ENCODE assay signal across 8 cellular contexts in the genomic region with DNA sequence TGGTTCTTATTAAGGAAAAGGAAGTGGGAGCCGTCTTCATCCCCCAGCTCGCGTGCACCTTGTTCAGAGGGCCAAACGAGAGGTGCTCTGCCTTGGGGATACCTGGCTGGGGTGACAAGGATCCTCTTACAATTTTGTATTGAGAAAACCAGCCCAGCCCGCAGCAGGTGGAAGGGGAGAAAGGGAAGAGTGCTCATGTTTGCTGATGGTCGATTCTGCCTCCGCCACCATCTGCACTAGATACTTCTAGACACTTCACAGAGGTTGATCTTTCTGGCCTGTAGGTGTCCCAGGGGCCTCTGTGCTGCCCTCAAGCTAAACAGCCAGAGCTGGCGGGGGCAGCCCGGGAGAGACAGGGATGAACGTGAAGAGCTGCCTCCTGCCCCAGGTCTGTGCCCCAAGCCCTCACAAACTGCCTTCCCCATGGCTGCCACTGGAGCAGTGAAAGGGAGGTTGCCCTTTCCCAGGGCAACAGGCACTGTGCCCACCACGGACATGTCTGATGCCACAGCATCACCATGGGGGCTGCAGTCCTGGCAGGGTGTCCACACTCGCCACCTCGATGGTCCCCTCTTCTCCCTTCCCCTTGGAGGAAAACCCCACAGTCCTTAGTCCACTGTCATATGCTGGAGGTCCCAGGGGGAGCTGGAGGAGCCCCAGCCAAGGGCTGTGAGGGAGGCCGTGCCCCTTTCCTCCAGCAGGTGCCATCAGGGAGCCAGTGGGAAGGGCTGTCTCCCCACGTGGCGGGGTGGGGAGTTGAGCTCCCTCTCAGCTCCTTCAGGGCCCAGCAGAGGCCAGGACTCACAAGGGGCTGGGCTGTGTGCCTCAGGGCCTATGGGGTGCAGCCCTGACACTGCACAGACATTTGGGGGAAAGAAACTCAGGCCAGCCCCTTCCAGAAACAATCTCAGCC. TPM values are rescaled to one million over a fixed set of nuclear protein-coding genes. Genes with fewer than 3 reads are reported as not detected.
A peak's percentile ranks its signal among the peaks of the same experiment; 100 is the strongest.
DNase-seq lines count a peak whose midpoint lies in the region; ATAC-seq, FAIRE-seq and TF ChIP-seq lines count a peak whose summit lies in the region.

No MANE protein-coding gene starts in this region.

- H3K27me3 ChIP-seq in HepG2 (ENCODE audit: control insufficient read depth in 1 of 2, insufficient read depth in 2 of 2, low read length in 2 of 2) (no peaks in the 10 kb centered on the region), right lobe of liver (no peaks in the 10 kb centered on the region), aorta (ENCODE audit: control insufficient read depth in 1 of 2, insufficient read depth in 2 of 2, low read length in 1 of 2) (no peaks in the 10 kb centered on the region)

- H3K4me2 ChIP-seq in HepG2 (ENCODE audit: low read depth, low read length): no peak overlapping the region

- intact Hi-C loops in HepG2 (cut with micrococcal nuclease; ENCODE audit: unreplicated experiment): loop anchor here (5.0 kb wide), 1 partner anchor 191 kb away; no protein-coding TSS in a partner anchor
- intact Hi-C loops in right lobe of liver (cut with DNase I): loop anchor here in 1 of 2 donors (10.0 kb wide), 1 partner anchor 88 kb away; no protein-coding TSS in a partner anchor
- intact Hi-C loops in aorta (cut with DNase I): loop anchor here (5.0 to 10.0 kb wide), 3 partner anchors 91 to 328 kb away; no protein-coding TSS in a partner anchor

- H3K9ac ChIP-seq in HepG2 (ENCODE audit: insufficient read depth, low read depth, low read length): no peak overlapping the region

- CTCF ChIA-PET in HepG2 (lab: Yijun Ruan, JAX; ENCODE audit: low intra/inter-chr PET ratio, low total read pairs): interaction anchor here (5.0 kb wide), 1 partner anchor 37 kb away, joined by 104 read pairs; no protein-coding TSS in a partner anchor

- TF ChIP-seq RAD21 in HepG2 (CRISPR knock-in tag; IDR thresholded peaks at IDR 0.05): no peak

- H2AFZ ChIP-seq in HepG2 (ENCODE audit: low read length): no peak overlapping the region

- POLR2A ChIA-PET in HepG2 (lab: Yijun Ruan, JAX): interaction anchor here (0.7 to 2.6 kb wide), 3 partner anchors 21 to 53 kb away, joined by 3 to 7 read pairs (median 5); a partner anchor contains a TSS

- H3K9me3 ChIP-seq in HepG2 (ENCODE audit: low read length) (no peaks in the 10 kb centered on the region), right lobe of liver (no peaks in the 10 kb centered on the region), aorta (ENCODE audit: control insufficient read depth, low read length) (no peaks in the 10 kb centered on the region)

- 0 out of 2 replicates have a peak, but pooled peaks cover 3% of the 10 kb centered on the region for H4K20me1 ChIP-seq in HepG2 (ENCODE audit: insufficient read depth, low read length)

- H3K4me3 ChIP-seq in HepG2 (replicated peaks in 1 of 3; ENCODE audit: insufficient read depth in 1 of 3, low read depth in 2 of 3, low read length in 3 of 3) (no peak overlapping the region), right lobe of liver (no peak overlapping the region), fibroblast of villous mesenchyme (ENCODE audit: low read depth, low read length) (no peak overlapping the region), aorta (ENCODE audit: low read length in 2 of 2) (no peak overlapping the region)

- H3K27ac ChIP-seq in HepG2 (ENCODE audit: extremely low read length, insufficient read depth, low read length) (no peak overlapping the region), right lobe of liver (no peak overlapping the region), aorta (ENCODE audit: low read depth in 1 of 2, low read length in 2 of 2) (no peak overlapping the region)

- no peak for TF ChIP-seq POLR2A in HepG2 (IDR thresholded peaks at IDR 0.05; ENCODE audit: insufficient read depth in 1 of 2, low read depth in 2 of 2, low read length in 2 of 2)
- TF ChIP-seq POLR2A in right lobe of liver (IDR thresholded peaks at IDR 0.05): no peak

- peaks cover 29% of the 10 kb centered on the region; the same call in 1 of the 2 replicates for H3K4me1 ChIP-seq in HepG2 (ENCODE audit: insufficient read depth, low read length)
- peaks cover 0 to 5% (median 2%) of the 10 kb centered on the region in 4 donors for H3K4me1 ChIP-seq in right lobe of liver
- H3K4me1 ChIP-seq in aorta (ENCODE audit: control insufficient read depth in 1 of 2, insufficient read depth in 2 of 2, low read length in 2 of 2): no peaks in the 10 kb centered on the region

- H3K36me3 ChIP-seq in HepG2 (replicated peaks in 1 of 2; ENCODE audit: control insufficient read depth in 1 of 2, insufficient read depth in 2 of 2, low read length in 2 of 2) (peaks cover 29 to 41% of the 10 kb centered on the region in 2 experiments), right lobe of liver (peaks cover 0 to 34% (median 7%) of the 10 kb centered on the region in 4 donors), aorta (ENCODE audit: control insufficient read depth in 1 of 2, insufficient read depth in 2 of 2, low read length in 1 of 2) (peaks cover 0 to 9% of the 10 kb centered on the region in 2 donors)

- in situ Hi-C loops in HepG2 (cut with HindIII; ENCODE audit: extremely low pct_ligation_motif_present, low pct_unique_long_range_greater_than_20kb): loop anchor here (5.0 kb wide), 1 partner anchor 36 kb away; no protein-coding TSS in a partner anchor

- FAIRE-seq in HepG2 (lab: Jason Lieb, UNC): no peak

- WGBS in HepG2 (ENCODE audit: low lambda C conversion rate): 91% methylated on average over 10 of the region's 16 CpGs
- WGBS in right lobe of liver (ENCODE audit: insufficient coverage, low coverage, low lambda C conversion rate, missing lambda C conversion rate): 73% methylated on average over 4 of the region's 16 CpGs
- 66% methylated on average over 16 of the region's 16 CpGs for WGBS in aorta, 2 donors

- peak; percentile 39 for DNase-seq in HepG2 (ENCODE audit: low spot score)
- no peak for DNase-seq in right lobe of liver
- DNase-seq in RPMI7951 (ENCODE audit: low read depth): peak; percentile 28
- no peak for DNase-seq in fibroblast of villous mesenchyme (ENCODE audit: low read depth)
- peak; percentile 46 to 73 for DNase-seq in aorta
- DNase-seq in COLO829 (ENCODE audit: low spot score): no peak

- TF ChIP-seq CTCF in HepG2 (CRISPR knock-in tag; IDR thresholded peaks at IDR 0.05) (no peak; the same call in 1 of the 2 replicates), right lobe of liver (IDR thresholded peaks at IDR 0.05) (no peak), fibroblast of villous mesenchyme (IDR thresholded peaks at IDR 0.05; ENCODE audit: insufficient read depth, low read depth, low read length) (peak; percentile 24)

- peak; percentile 76 for ATAC-seq in HepG2
- ATAC-seq in right lobe of liver: no peak
- ATAC-seq in aorta (ENCODE audit: low FRiP score): no peak
- ATAC-seq in HG03139 (IDR thresholded peaks at IDR 0.05; ENCODE audit: unreplicated experiment): no peak
- no peak for ATAC-seq in GM19467 (IDR thresholded peaks at IDR 0.05; ENCODE audit: unreplicated experiment)

- no peaks in the 10 kb centered on the region for H3K79me2 ChIP-seq in HepG2 (ENCODE audit: insufficient read depth, low read length)

- BruUV-seq in HepG2 (replicated peaks; lab: Mats Ljungman, UMichigan): no TSS peak

- TF ChIP-seq EP300 in HepG2 (IDR thresholded peaks at IDR 0.05; ENCODE audit: low read depth in 2 of 2, low read length in 2 of 2) (no peak), HepG2 (CRISPR knock-in tag; IDR thresholded peaks at IDR 0.05; ENCODE audit: borderline replicate concordance) (no peak)

RNA-seq across cellular contexts. Expression of a gene that starts 8.1 kb away (rescaled TPM):
- 30.6 and 31.7 TPM in 2 replicates for total RNA-seq in HepG2 (2016; rRNA removed; fragmentation: Illumina TruSeq; extraction: Trizol)
- total RNA-seq in HepG2 (2016; cell fraction: cytosol; rRNA removed; fragmentation: Illumina TruSeq; extraction: Trizol; ENCODE audit: low read depth): 3.7 and 4.0 TPM in 2 replicates
- 28.9 and 29.6 TPM in 2 replicates for total RNA-seq in HepG2 (2016; cell fraction: insoluble cytoplasmic fraction; rRNA removed; fragmentation: Illumina TruSeq; extraction: Trizol)
- total RNA-seq in HepG2 (2016; cell fraction: membrane; rRNA removed; fragmentation: Illumina TruSeq; extraction: Trizol): 7.7 and 9.6 TPM in 2 replicates
- 12.3 and 14.5 TPM in 2 replicates for total RNA-seq in HepG2 (2016; cell fraction: nucleus; rRNA removed; fragmentation: Illumina TruSeq; extraction: Trizol)
- 36.4 and 36.6 TPM in 2 replicates for polyA plus RNA-seq in HepG2 (2011; rRNA removed)
- polyA plus RNA-seq in HepG2 (2011; cell fraction: cytosol; rRNA removed): 34.1 and 41.6 TPM in 2 replicates
- polyA plus RNA-seq in HepG2 (2011; cell fraction: nucleus; rRNA removed): 22.4 and 24.6 TPM in 2 replicates
- 16.7 and 20.9 TPM in 2 replicates for polyA plus RNA-seq in HepG2 (2012)
- 2.2 and 2.9 TPM in 2 replicates for polyA plus RNA-seq in HepG2 (2016; cell fraction: cytosol; fragmentation: Illumina TruSeq; extraction: Trizol; ENCODE audit: low read depth)
- 27.1 and 29.0 TPM in 2 replicates for polyA plus RNA-seq in HepG2 (2016; cell fraction: insoluble cytoplasmic fraction; fragmentation: Illumina TruSeq; extraction: Trizol; ENCODE audit: low read depth)
- 5.2 and 5.4 TPM in 2 replicates for polyA plus RNA-seq in HepG2 (2016; cell fraction: membrane; fragmentation: Illumina TruSeq; extraction: Trizol; ENCODE audit: low read depth)
- 22.0 and 25.1 TPM in 2 replicates for polyA plus RNA-seq in HepG2 (2016; cell fraction: nucleus; fragmentation: Illumina TruSeq; extraction: Trizol; ENCODE audit: insufficient read depth, low read depth)
- 25.4 and 32.0 TPM in 2 replicates for polyA minus RNA-seq in HepG2 (2011; rRNA and poly(A)+ RNA removed; ENCODE audit: low replicate concordance)
- 11.0 and 12.9 TPM in 2 replicates for polyA minus RNA-seq in HepG2 (2011; cell fraction: cytosol; rRNA and poly(A)+ RNA removed)
- polyA minus RNA-seq in HepG2 (2011; cell fraction: nucleus; rRNA and poly(A)+ RNA removed): 5.2 and 5.3 TPM in 2 replicates
- 10 to 100 TPM in 3 of 6 experiments, 1 to 10 TPM in 3; 9.1 to 30.7 (median 14.9) TPM for total RNA-seq in right lobe of liver
- 53.9 and 65.9 TPM in 2 replicates for total RNA-seq in RPMI7951 (2014; rRNA removed; shearing (Covaris generic))
- 25.0 and 26.4 TPM in 2 replicates for total RNA-seq in fibroblast of villous mesenchyme
- total RNA-seq in aorta: 10 to 100 TPM; 15.9 to 21.2 TPM
- 10 to 100 TPM; 12.9 to 20.4 TPM for polyA plus RNA-seq in aorta

RNA-seq across cellular contexts. Expression of a gene that starts 12.9 kb away (rescaled TPM):
- total RNA-seq in HepG2 (2016; rRNA removed; fragmentation: Illumina TruSeq; extraction: Trizol) (0.31 and 0.35 TPM in 2 replicates), right lobe of liver (not detected), fibroblast of villous mesenchyme (under 0.01 TPM in 1 of 2 replicates, not detected in the other), aorta (not detected)
- not detected in 2 replicates for total RNA-seq in HepG2 (2016; cell fraction: cytosol; rRNA removed; fragmentation: Illumina TruSeq; extraction: Trizol; ENCODE audit: low read depth)
- total RNA-seq in HepG2 (2016; cell fraction: insoluble cytoplasmic fraction; rRNA removed; fragmentation: Illumina TruSeq; extraction: Trizol): 0.16 and 0.45 TPM in 2 replicates
- total RNA-seq in HepG2 (2016; cell fraction: membrane; rRNA removed; fragmentation: Illumina TruSeq; extraction: Trizol): 0.19 and 0.34 TPM in 2 replicates
- 0.59 TPM in 1 of 2 replicates, not detected in the other for total RNA-seq in HepG2 (2016; cell fraction: nucleus; rRNA removed; fragmentation: Illumina TruSeq; extraction: Trizol)
- polyA plus RNA-seq in HepG2 (2011; rRNA removed) (0.24 and 0.38 TPM in 2 replicates), aorta (under 1 TPM in 1 of 2 donors, not detected in 1; 0.82 TPM)
- polyA plus RNA-seq in HepG2 (2011; cell fraction: cytosol; rRNA removed): 0.12 and 0.19 TPM in 2 replicates
- polyA plus RNA-seq in HepG2 (2011; cell fraction: nucleus; rRNA removed): 0.57 and 1.3 TPM in 2 replicates
- 0.35 and 0.38 TPM in 2 replicates for polyA plus RNA-seq in HepG2 (2012)
- polyA plus RNA-seq in HepG2 (2016; cell fraction: cytosol; fragmentation: Illumina TruSeq; extraction: Trizol; ENCODE audit: low read depth): 0.07 and 0.11 TPM in 2 replicates
- polyA plus RNA-seq in HepG2 (2016; cell fraction: insoluble cytoplasmic fraction; fragmentation: Illumina TruSeq; extraction: Trizol; ENCODE audit: low read depth): 0.21 TPM in 2 replicates
- 0.10 and 0.25 TPM in 2 replicates for polyA plus RNA-seq in HepG2 (2016; cell fraction: membrane; fragmentation: Illumina TruSeq; extraction: Trizol; ENCODE audit: low read depth)
- polyA plus RNA-seq in HepG2 (2016; cell fraction: nucleus; fragmentation: Illumina TruSeq; extraction: Trizol; ENCODE audit: insufficient read depth, low read depth): 0.45 and 0.79 TPM in 2 replicates
- 0.84 TPM in 1 of 2 replicates, not detected in the other for polyA minus RNA-seq in HepG2 (2011; rRNA and poly(A)+ RNA removed; ENCODE audit: low replicate concordance)
- polyA minus RNA-seq in HepG2 (2011; cell fraction: cytosol; rRNA and poly(A)+ RNA removed): not detected in 2 replicates
- polyA minus RNA-seq in HepG2 (2011; cell fraction: nucleus; rRNA and poly(A)+ RNA removed): 0.62 and 0.64 TPM in 2 replicates
- 0.20 TPM in 1 of 2 replicates, not detected in the other for total RNA-seq in RPMI7951 (2014; rRNA removed; shearing (Covaris generic))

RNA-seq across cellular contexts. Expression of a gene that starts 28.3 kb away (rescaled TPM):
- total RNA-seq in HepG2 (2016; rRNA removed; fragmentation: Illumina TruSeq; extraction: Trizol) (0.04 and 0.24 TPM in 2 replicates), right lobe of liver (under 1 TPM; 0.18 to 0.74 (median 0.52) TPM), fibroblast of villous mesenchyme (4.7 and 6.8 TPM in 2 replicates), aorta (10 to 100 TPM; 37.5 to 48.5 TPM)
- total RNA-seq in HepG2 (2016; cell fraction: cytosol; rRNA removed; fragmentation: Illumina TruSeq; extraction: Trizol; ENCODE audit: low read depth): not detected in 2 replicates
- 0.04 and 0.09 TPM in 2 replicates for total RNA-seq in HepG2 (2016; cell fraction: insoluble cytoplasmic fraction; rRNA removed; fragmentation: Illumina TruSeq; extraction: Trizol)
- 0.06 TPM in 1 of 2 replicates, not detected in the other for total RNA-seq in HepG2 (2016; cell fraction: membrane; rRNA removed; fragmentation: Illumina TruSeq; extraction: Trizol)
- 0.19 and 0.34 TPM in 2 replicates for total RNA-seq in HepG2 (2016; cell fraction: nucleus; rRNA removed; fragmentation: Illumina TruSeq; extraction: Trizol)
- polyA plus RNA-seq in HepG2 (2011; rRNA removed) (0.13 and 0.24 TPM in 2 replicates), aorta (10 to 100 TPM; 17.4 to 18.4 TPM)
- 0.21 and 0.22 TPM in 2 replicates for polyA plus RNA-seq in HepG2 (2011; cell fraction: cytosol; rRNA removed)
- 0.52 and 0.53 TPM in 2 replicates for polyA plus RNA-seq in HepG2 (2011; cell fraction: nucleus; rRNA removed)
- 0.13 and 0.17 TPM in 2 replicates for polyA plus RNA-seq in HepG2 (2012)
- polyA plus RNA-seq in HepG2 (2016; cell fraction: cytosol; fragmentation: Illumina TruSeq; extraction: Trizol; ENCODE audit: low read depth): not detected in 2 replicates
- 0.10 TPM in 1 of 2 replicates, not detected in the other for polyA plus RNA-seq in HepG2 (2016; cell fraction: insoluble cytoplasmic fraction; fragmentation: Illumina TruSeq; extraction: Trizol; ENCODE audit: low read depth)
- 0.03 TPM in 1 of 2 replicates, not detected in the other for polyA plus RNA-seq in HepG2 (2016; cell fraction: membrane; fragmentation: Illumina TruSeq; extraction: Trizol; ENCODE audit: low read depth)
- 0.20 TPM in 1 of 2 replicates, not detected in the other for polyA plus RNA-seq in HepG2 (2016; cell fraction: nucleus; fragmentation: Illumina TruSeq; extraction: Trizol; ENCODE audit: insufficient read depth, low read depth)
- polyA minus RNA-seq in HepG2 (2011; rRNA and poly(A)+ RNA removed; ENCODE audit: low replicate concordance): 0.07 and 0.52 TPM in 2 replicates
- 0.20 and 0.26 TPM in 2 replicates for polyA minus RNA-seq in HepG2 (2011; cell fraction: cytosol; rRNA and poly(A)+ RNA removed)
- polyA minus RNA-seq in HepG2 (2011; cell fraction: nucleus; rRNA and poly(A)+ RNA removed): 0.50 and 0.52 TPM in 2 replicates
- 0.88 and 0.96 TPM in 2 replicates for total RNA-seq in RPMI7951 (2014; rRNA removed; shearing (Covaris generic))

RNA-seq across cellular contexts. Expression of a gene that starts 52.5 kb away (rescaled TPM):
- total RNA-seq in HepG2 (2016; rRNA removed; fragmentation: Illumina TruSeq; extraction: Trizol) (62.4 and 66.7 TPM in 2 replicates), right lobe of liver (10 to 100 TPM; 26.0 to 52.4 (median 30.9) TPM), fibroblast of villous mesenchyme (94.6 and 102 TPM in 2 replicates), aorta (10 to 100 TPM; 55.6 to 61.7 TPM)
- total RNA-seq in HepG2 (2016; cell fraction: cytosol; rRNA removed; fragmentation: Illumina TruSeq; extraction: Trizol; ENCODE audit: low read depth): 33.8 and 35.1 TPM in 2 replicates
- 67.4 and 70.9 TPM in 2 replicates for total RNA-seq in HepG2 (2016; cell fraction: insoluble cytoplasmic fraction; rRNA removed; fragmentation: Illumina TruSeq; extraction: Trizol)
- total RNA-seq in HepG2 (2016; cell fraction: membrane; rRNA removed; fragmentation: Illumina TruSeq; extraction: Trizol): 51.3 and 59.4 TPM in 2 replicates
- 32.1 and 40.4 TPM in 2 replicates for total RNA-seq in HepG2 (2016; cell fraction: nucleus; rRNA removed; fragmentation: Illumina TruSeq; extraction: Trizol)
- polyA plus RNA-seq in HepG2 (2011; rRNA removed) (48.0 and 53.7 TPM in 2 replicates), aorta (10 to 100 TPM; 81.0 to 90.7 TPM)
- 54.6 and 63.8 TPM in 2 replicates for polyA plus RNA-seq in HepG2 (2011; cell fraction: cytosol; rRNA removed)
- polyA plus RNA-seq in HepG2 (2011; cell fraction: nucleus; rRNA removed): 23.5 and 23.9 TPM in 2 replicates
- polyA plus RNA-seq in HepG2 (2012): 39.6 and 48.9 TPM in 2 replicates
- 32.8 and 40.4 TPM in 2 replicates for polyA plus RNA-seq in HepG2 (2016; cell fraction: cytosol; fragmentation: Illumina TruSeq; extraction: Trizol; ENCODE audit: low read depth)
- polyA plus RNA-seq in HepG2 (2016; cell fraction: insoluble cytoplasmic fraction; fragmentation: Illumina TruSeq; extraction: Trizol; ENCODE audit: low read depth): 70.8 and 86.6 TPM in 2 replicates
- polyA plus RNA-seq in HepG2 (2016; cell fraction: membrane; fragmentation: Illumina TruSeq; extraction: Trizol; ENCODE audit: low read depth): 45.9 and 53.3 TPM in 2 replicates
- polyA plus RNA-seq in HepG2 (2016; cell fraction: nucleus; fragmentation: Illumina TruSeq; extraction: Trizol; ENCODE audit: insufficient read depth, low read depth): 58.4 and 69.5 TPM in 2 replicates
- 12.2 and 41.8 TPM in 2 replicates for polyA minus RNA-seq in HepG2 (2011; rRNA and poly(A)+ RNA removed; ENCODE audit: low replicate concordance)
- polyA minus RNA-seq in HepG2 (2011; cell fraction: cytosol; rRNA and poly(A)+ RNA removed): 16.1 and 26.3 TPM in 2 replicates
- polyA minus RNA-seq in HepG2 (2011; cell fraction: nucleus; rRNA and poly(A)+ RNA removed): 10.3 and 14.2 TPM in 2 replicates
- 78.2 and 125 TPM in 2 replicates for total RNA-seq in RPMI7951 (2014; rRNA removed; shearing (Covaris generic))

RNA-seq across cellular contexts. Expression of a gene that starts 59.2 kb away (rescaled TPM):
- total RNA-seq in HepG2 (2016; rRNA removed; fragmentation: Illumina TruSeq; extraction: Trizol): 5.5 and 7.2 TPM in 2 replicates
- total RNA-seq in HepG2 (2016; cell fraction: cytosol; rRNA removed; fragmentation: Illumina TruSeq; extraction: Trizol; ENCODE audit: low read depth): 2.9 and 3.9 TPM in 2 replicates
- 6.3 and 7.8 TPM in 2 replicates for total RNA-seq in HepG2 (2016; cell fraction: insoluble cytoplasmic fraction; rRNA removed; fragmentation: Illumina TruSeq; extraction: Trizol)
- 4.2 TPM in 2 replicates for total RNA-seq in HepG2 (2016; cell fraction: membrane; rRNA removed; fragmentation: Illumina TruSeq; extraction: Trizol)
- total RNA-seq in HepG2 (2016; cell fraction: nucleus; rRNA removed; fragmentation: Illumina TruSeq; extraction: Trizol): 6.1 and 7.9 TPM in 2 replicates
- polyA plus RNA-seq in HepG2 (2011; rRNA removed): 5.6 and 6.8 TPM in 2 replicates
- 4.7 and 5.2 TPM in 2 replicates for polyA plus RNA-seq in HepG2 (2011; cell fraction: cytosol; rRNA removed)
- 14.7 and 14.9 TPM in 2 replicates for polyA plus RNA-seq in HepG2 (2011; cell fraction: nucleus; rRNA removed)
- 7.7 and 14.1 TPM in 2 replicates for polyA plus RNA-seq in HepG2 (2012)
- 1.7 and 2.4 TPM in 2 replicates for polyA plus RNA-seq in HepG2 (2016; cell fraction: cytosol; fragmentation: Illumina TruSeq; extraction: Trizol; ENCODE audit: low read depth)
- polyA plus RNA-seq in HepG2 (2016; cell fraction: insoluble cytoplasmic fraction; fragmentation: Illumina TruSeq; extraction: Trizol; ENCODE audit: low read depth): 14.2 and 15.7 TPM in 2 replicates
- 4.5 and 4.6 TPM in 2 replicates for polyA plus RNA-seq in HepG2 (2016; cell fraction: membrane; fragmentation: Illumina TruSeq; extraction: Trizol; ENCODE audit: low read depth)
- 19.3 and 21.5 TPM in 2 replicates for polyA plus RNA-seq in HepG2 (2016; cell fraction: nucleus; fragmentation: Illumina TruSeq; extraction: Trizol; ENCODE audit: insufficient read depth, low read depth)
- polyA minus RNA-seq in HepG2 (2011; rRNA and poly(A)+ RNA removed; ENCODE audit: low replicate concordance): 8.3 and 16.3 TPM in 2 replicates
- polyA minus RNA-seq in HepG2 (2011; cell fraction: cytosol; rRNA and poly(A)+ RNA removed): 6.0 and 8.5 TPM in 2 replicates
- 4.0 and 7.2 TPM in 2 replicates for polyA minus RNA-seq in HepG2 (2011; cell fraction: nucleus; rRNA and poly(A)+ RNA removed)
- 10 to 100 TPM; 10.2 to 28.2 (median 15.8) TPM for total RNA-seq in right lobe of liver
- 82.4 and 107 TPM in 2 replicates for total RNA-seq in RPMI7951 (2014; rRNA removed; shearing (Covaris generic))
- 142 and 187 TPM in 2 replicates for total RNA-seq in fibroblast of villous mesenchyme
- total RNA-seq in aorta: 100 to 1,000 TPM; 113 to 133 TPM
- polyA plus RNA-seq in aorta: 10 to 100 TPM; 52.8 to 81.2 TPM

Comparison
In these comparisons a context has a peak if more than half of its experiments do, and no peak if none do; other contexts are left out.
1. DNase-seq: peak in HepG2 (single experiment), RPMI7951 (single experiment) and aorta (2 of 2); none in right lobe of liver (0 of 3), fibroblast of villous mesenchyme (single experiment) and COLO829 (single experiment).